Comparison of ENCODE assay signal across 8 cellular contexts in the genomic region with DNA sequence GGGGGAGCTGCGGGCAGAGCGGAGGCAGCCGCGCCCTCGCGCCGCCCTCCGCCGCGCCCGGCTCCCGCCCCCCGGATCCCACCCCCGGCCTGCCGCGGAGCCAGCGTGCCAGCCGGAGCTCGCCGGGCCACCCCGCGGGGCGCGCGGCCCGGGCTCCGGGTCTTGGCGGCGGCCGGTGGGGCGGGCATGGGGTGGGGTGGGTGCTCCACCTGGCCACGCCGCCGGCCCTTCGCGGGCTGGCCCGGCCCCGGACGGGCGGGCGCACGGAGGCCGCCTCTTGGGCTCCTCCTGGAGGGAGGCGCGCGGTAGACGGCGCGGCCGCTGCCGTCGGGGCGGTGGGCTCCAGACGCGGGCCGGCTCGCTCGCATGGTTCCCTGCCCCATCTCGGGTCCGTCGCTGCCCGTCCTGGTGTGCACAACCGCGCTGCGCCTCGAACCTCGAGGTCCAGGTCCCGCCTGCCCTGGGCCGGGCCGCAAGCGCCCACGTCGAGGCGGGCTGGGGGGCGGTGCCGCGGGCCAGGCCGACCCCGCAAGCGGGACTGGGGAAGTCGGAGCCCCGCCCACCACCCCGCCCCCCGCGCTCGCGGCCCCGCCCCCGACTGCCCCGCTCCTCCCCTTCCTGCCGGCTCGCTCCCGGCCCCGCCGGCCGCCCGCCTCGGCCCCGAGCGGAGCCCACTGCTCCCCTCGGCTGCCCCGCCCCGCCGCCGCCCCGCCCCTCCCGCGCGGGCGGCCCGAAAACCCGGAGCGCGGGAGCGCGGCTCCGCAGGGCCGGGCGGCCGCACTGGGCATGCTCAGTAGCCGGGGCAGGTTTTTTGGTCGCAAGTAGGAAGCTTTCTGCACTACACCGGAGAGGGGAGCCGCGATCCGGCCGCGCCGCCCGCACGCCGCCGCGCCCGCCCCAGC. TPM values are rescaled to one million over a fixed set of nuclear protein-coding genes. Genes with fewer than 3 reads are reported as not detected.
A peak's percentile ranks its signal among the peaks of the same experiment; 100 is the strongest.
DNase-seq lines count a peak whose midpoint lies in the region; ATAC-seq and TF ChIP-seq lines count a peak whose summit lies in the region.

Gene CDYL, plus strand, starts transcription at position 814 of the 902 bp plus-strand sequence. CDS start 380 bp downstream, outside the sequence.

- H3K4me3 ChIP-seq in AG09309 (ENCODE audit: control insufficient read depth, low read depth, low read length): peak within 1 kb of the TSS; percentile 69

- TF ChIP-seq CTCF in AG09309 (IDR thresholded peaks at IDR 0.05; ENCODE audit: control insufficient read depth, insufficient read depth, low read depth, low read length, missing control alignments): no peak

- peak; percentile 46 for DNase-seq in AG09309 (ENCODE audit: low read depth)
- peak; percentile 77 to 92 for DNase-seq in NCI-H446 (lab: John Stamatoyannopoulos, UW)
- peak; percentile 87 for DNase-seq in activated CD4-positive, CD25-positive, alpha-beta regulatory T cell treated with anti-CD3 and anti-CD28 coated beads, Interleukin-2, amount 50 U/mL, for 72 hours
- peak; percentile 89 for DNase-seq in cerebellum (ENCODE audit: low spot score)
- peak; percentile 60 for DNase-seq in kidney glomerular epithelial cell (lab: John Stamatoyannopoulos, UW)
- peak; percentile 70 to 83 for DNase-seq in stimulated activated CD4-positive, alpha-beta T cell treated with anti-CD3 and anti-CD28 coated beads, Interleukin-15, amount 100 ng/mL, for 48 hours (ENCODE audit: low read depth in 2 of 2)

- ATAC-seq in GM19035 (IDR thresholded peaks at IDR 0.05; ENCODE audit: unreplicated experiment): peak; percentile 65
- peak; percentile 67 for ATAC-seq in HG03342 (IDR thresholded peaks at IDR 0.05; ENCODE audit: unreplicated experiment)

RNA-seq across cellular contexts. Expression of gene CDYL, which starts in this region (rescaled TPM):
- total RNA-seq in cerebellum: 31.8 TPM

Comparison
In these comparisons a context has a peak if more than half of its experiments do, and no peak if none do; other contexts are left out.
1. Peak in every context shown above with its lines: DNase-seq, ATAC-seq and H3K4me3 ChIP-seq.